In genomic region chr2:191954446-191954845, GRCh38 we compare ENCODE assay signal across 23 cellular contexts.
"Had no signal": no experiment of that assay in that cellular context is flagged by ENCODE, and none has a peak within 500 bp of the region (broad histone marks: within the 10 kb centered on the region; RNA-seq: fewer than 3 reads in every experiment).

No MANE protein-coding gene starts in this region.

- H3K27ac ChIP-seq: ascending aorta, body of pancreas, SJCRH30 had no signal

- H3K4me3 ChIP-seq: ascending aorta, body of pancreas, SJCRH30 had no signal

- DNase-seq: activated B cell treated with CpG ODN at 0.5 μM for 24 hours; activated CD4-positive, alpha-beta memory T cell treated with anti-CD3 and anti-CD28 coated beads for 36 hours; activated CD4-positive, alpha-beta T cell treated with anti-CD3 and anti-CD28 coated beads, Interleukin-2, amount 10 ng/mL, durations not matched to agents 7 days and 5 days; activated CD8-positive, alpha-beta memory T cell treated with anti-CD3 and anti-CD28 coated beads for 24 hours; activated effector memory CD4-positive, alpha-beta T cell treated with anti-CD3 and anti-CD28 coated beads, Interleukin-2, amount 50 U/mL, for 16 hours; activated naive CD4-positive, alpha-beta T cell treated with Interleukin-2 at 50 U/mL for 16 hours; activated naive CD8-positive, alpha-beta T cell treated with anti-CD3 and anti-CD28 coated beads, Interleukin-2, amount 50 U/mL, for 24 hours; activated T-cell treated with anti-CD3 and anti-CD28 coated beads, Interleukin-2, amount 50 U/mL, for 4 hours; amniotic stem cell; body of pancreas; Kasumi-1; KBM-7; NCI-H1417; NCI-H1694; NCI-H2029 treated with DMSO at 0.1 percent for 48 hours; NCI-H510A treated with DMSO at 0.1 percent for 48 hours; NCI-H69; NK-92 treated with Interleukin-12 subunit alpha and Interleukin-12 subunit beta, amount 100 ng/mL, for 24 hours; OCI-M1; Right ventricle myocardium superior; RPMI8226; SJCRH30 had no signal
